ENCODE assay signal across 22 cellular contexts in the genomic region with DNA sequence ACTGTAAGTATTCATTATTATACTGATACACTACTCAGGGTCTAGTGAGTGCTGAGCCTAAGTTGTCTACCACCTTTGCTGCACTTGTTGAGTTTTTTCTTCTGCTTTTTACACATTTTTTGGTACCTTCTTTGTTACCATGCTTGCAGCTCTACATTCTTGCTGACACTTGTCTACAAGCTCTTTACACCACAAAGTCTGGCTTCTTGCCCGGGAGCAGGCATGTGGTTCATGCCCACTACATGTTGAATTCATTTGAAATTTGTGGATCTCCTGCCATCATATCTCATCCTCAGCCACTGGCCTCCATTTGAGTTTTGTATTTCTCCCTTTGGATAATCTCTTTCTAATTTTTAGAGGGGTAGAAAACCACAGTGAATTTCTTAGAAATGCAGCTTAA. TPM values are rescaled to one million over a fixed set of nuclear protein-coding genes. Genes with fewer than 3 reads are reported as not detected.
DNase-seq lines count a peak whose midpoint lies in the region; ATAC-seq, FAIRE-seq and TF ChIP-seq lines count a peak whose summit lies in the region.
"Had no signal": no experiment of that assay in that cellular context is flagged by ENCODE, and none has a peak within 500 bp of the region (broad histone marks: within the 10 kb centered on the region; RNA-seq: fewer than 3 reads in every experiment).

No MANE protein-coding gene starts in this region.

- CTCF ChIA-PET in GM12878 (lab: Yijun Ruan, JAX) (interaction anchor here (0.7 to 0.9 kb wide), 2 partner anchors 11 to 379 kb away, joined by 3 read pairs; no protein-coding TSS in a partner anchor), Calu3 (lab: Charles Lee) (no interaction called here)

- in situ Hi-C loops in GM12878 (cut with MboI) = no loop called here

- FAIRE-seq in GM12878 (lab: Jason Lieb, UNC) = no peak

- WGBS in GM12878 (ENCODE audit: insufficient coverage, insufficient replicate concordance, low lambda C conversion rate, missing lambda C conversion rate) = 60% methylated on average over 1 of the region's 1 CpG
- 41 to 45% methylated on average over 1 of the region's 1 CpG for WGBS in thyroid gland, 2 donors

- H3K9me3 ChIP-seq in GM12878 (replicated peaks; ENCODE audit: control insufficient read depth, insufficient read depth, low read length) = peaks cover 19% of the 10 kb centered on the region
- H3K9me3 ChIP-seq in thyroid gland = no peaks in the 10 kb centered on the region

- no peak overlapping the region for H3K9ac ChIP-seq in GM12878 (ENCODE audit: control insufficient read depth, insufficient read depth, low read length)

- no peaks in the 10 kb centered on the region for H4K20me1 ChIP-seq in GM12878 (ENCODE audit: control insufficient read depth, insufficient read depth)

- H3K36me3 Mint-ChIP-seq in osteocyte (ENCODE audit: unreplicated experiment) (no peaks in the 10 kb centered on the region), Calu3 (ENCODE audit: insufficient read depth, unreplicated experiment) (no peaks in the 10 kb centered on the region)

- H3K4me3 ChIP-seq in GM12878 = no peak overlapping the region
- no peak overlapping the region for H3K4me3 ChIP-seq in epithelial cell of esophagus (ENCODE audit: low read length)
- no peak overlapping the region for H3K4me3 ChIP-seq in thyroid gland (replicated peaks in 1 of 3)
- H3K4me3 ChIP-seq: MG63 had no signal

- no peak for TF ChIP-seq EP300 in GM12878 (IDR thresholded peaks at IDR 0.05; ENCODE audit: borderline replicate concordance in 1 of 2, control insufficient read depth in 1 of 2, low read depth in 2 of 2, low read length in 2 of 2)

- no peak overlapping the region for H3K4me3 Mint-ChIP-seq in osteocyte (ENCODE audit: unreplicated experiment)
- H3K4me3 Mint-ChIP-seq in Calu3 (ENCODE audit: low read depth, unreplicated experiment) = no peak overlapping the region
- H3K4me3 Mint-ChIP-seq: CD4-positive, CD25-positive, alpha-beta regulatory T cell; H9 had no signal

- peak overlapping the region; percentile 56; the same call in 1 of the 2 replicates for H3K27ac ChIP-seq in GM12878 (ENCODE audit: control insufficient read depth, insufficient read depth)
- no peak overlapping the region for H3K27ac ChIP-seq in foreskin keratinocyte
- no peak overlapping the region for H3K27ac ChIP-seq in thyroid gland
- H3K27ac ChIP-seq: RWPE1 had no signal

- H3K27me3 Mint-ChIP-seq in osteocyte (ENCODE audit: unreplicated experiment) (peaks cover 12% of the 10 kb centered on the region), Calu3 (ENCODE audit: unreplicated experiment) (peaks cover 20% of the 10 kb centered on the region)
- H3K27me3 Mint-ChIP-seq: CD4-positive, CD25-positive, alpha-beta regulatory T cell had no signal

- POLR2A ChIA-PET in GM12878 (lab: Charles Lee) = no interaction called here

- H3K9me3 Mint-ChIP-seq in osteocyte (ENCODE audit: unreplicated experiment) (peaks cover 20% of the 10 kb centered on the region), Calu3 (ENCODE audit: low read depth, unreplicated experiment) (peaks cover 6% of the 10 kb centered on the region)

- H3K36me3 ChIP-seq in GM12878 (ENCODE audit: control insufficient read depth in 2 of 2, insufficient read depth in 2 of 2, low read length in 1 of 2) (peaks cover 3 to 10% of the 10 kb centered on the region in 2 experiments; a peak in 3 of 4 replicates), thyroid gland (no peaks in the 10 kb centered on the region)
- H3K36me3 ChIP-seq: MG63 had no signal

- no peak for TF ChIP-seq RAD21 in GM12878 (IDR thresholded peaks at IDR 0.05; ENCODE audit: insufficient read depth, low read depth, low read length)

- H3K27ac Mint-ChIP-seq in osteocyte (ENCODE audit: unreplicated experiment) (no peak overlapping the region), Calu3 (ENCODE audit: unreplicated experiment) (no peak overlapping the region)
- H3K27ac Mint-ChIP-seq: H9 had no signal

- RAD21 ChIA-PET in GM12878 (lab: Charles Lee; ENCODE audit: unreplicated experiment) = interaction anchor here (1.0 to 2.6 kb wide), 2 partner anchors 26 to 28 kb away, joined by 3 to 8 read pairs; no protein-coding TSS in a partner anchor

- BruUV-seq in GM12878 (replicated peaks; lab: Mats Ljungman, UMichigan) (no TSS peak), Calu3 (replicated peaks; lab: Mats Ljungman, UMichigan) (no TSS peak)

- no peak overlapping the region for H3K4me2 ChIP-seq in GM12878 (ENCODE audit: control insufficient read depth, insufficient read depth)

- H3K27me3 ChIP-seq in GM12878 (replicated peaks in 1 of 2; ENCODE audit: control insufficient read depth in 2 of 2, insufficient read depth in 2 of 2, low read length in 1 of 2) (no peaks in the 10 kb centered on the region), foreskin keratinocyte (no peaks in the 10 kb centered on the region), thyroid gland (no peaks in the 10 kb centered on the region)
- H3K27me3 ChIP-seq: MG63 had no signal

- TF ChIP-seq POLR2A in GM12878 (IDR thresholded peaks at IDR 0.05; ENCODE audit: low read depth, low read length) = no peak
- no peak for TF ChIP-seq POLR2A in thyroid gland (IDR thresholded peaks at IDR 0.05)

- SMC1A ChIA-PET in GM12878 (lab: Charles Lee; ENCODE audit: uncharacterized antibody, unreplicated experiment) = interaction anchor here (0.6 to 1.2 kb wide), 5 partner anchors 11 to 91 kb away, joined by 3 to 5 read pairs (median 3); no protein-coding TSS in a partner anchor

- no peak for ATAC-seq in GM12878
- ATAC-seq in foreskin keratinocyte = no peak

- TF ChIP-seq CTCF in GM12878 (IDR thresholded peaks at IDR 0.05 in 2 of 3, conservative IDR thresholded peaks at IDR 0.05 in 1 of 3; ENCODE audit: control insufficient read depth in 2 of 3, extremely low read depth in 1 of 3, insufficient read depth in 1 of 3, low read depth in 3 of 3, low read length in 3 of 3) = no peak
- TF ChIP-seq CTCF in epithelial cell of esophagus (IDR thresholded peaks at IDR 0.05; ENCODE audit: insufficient read depth, low read depth, low read length, missing control alignments) = no peak
- no peak for TF ChIP-seq CTCF in foreskin keratinocyte (conservative IDR thresholded peaks at IDR 0.05)
- no peak for TF ChIP-seq CTCF in thyroid gland (IDR thresholded peaks at IDR 0.05)
- no peak for TF ChIP-seq CTCF in osteocyte (IDR thresholded peaks at IDR 0.05)
- TF ChIP-seq CTCF in Calu3 (IDR thresholded peaks at IDR 0.05; ENCODE audit: unreplicated experiment) = no peak

- no peaks in the 10 kb centered on the region for H3K79me2 ChIP-seq in GM12878 (ENCODE audit: control insufficient read depth, insufficient read depth, low read length)

- DNase-seq in GM12878 (ENCODE audit: low read depth, low spot score) = no peak
- DNase-seq in epithelial cell of esophagus (ENCODE audit: low read depth) = peak; percentile 66
- peak; percentile 44 to 74 for DNase-seq in foreskin keratinocyte
- peak; percentile 75 to 82 for DNase-seq in thyroid gland
- no peak for DNase-seq in osteocyte (ENCODE audit: extremely low spot score, unreplicated experiment)
- no peak for DNase-seq in Calu3
- no peak for DNase-seq in NCI-H748 treated with DMSO at 0.1 percent for 48 hours (lab: John Stamatoyannopoulos, UW)
- DNase-seq: CD4-positive, CD25-positive, alpha-beta regulatory T cell; COR-L47; DMS 273 treated with DMSO at 0.1 percent for 48 hours; DMS79 treated with DMSO at 0.1 percent for 48 hours; H9; Kasumi-1; MG63; NCI-H1417; NCI-H187 treated with DMSO at 0.1 percent for 48 hours; NCI-H2227 treated with DMSO at 0.1 percent for 48 hours; NCI-H510A; NK-92 treated with Interleukin-12 subunit alpha and Interleukin-12 subunit beta, amount 100 ng/mL, for 24 hours; SIG-M5 had no signal

- H3K4me1 Mint-ChIP-seq in osteocyte (ENCODE audit: unreplicated experiment) (no peaks in the 10 kb centered on the region), Calu3 (ENCODE audit: low read depth, unreplicated experiment) (no peaks in the 10 kb centered on the region)
- H3K4me1 Mint-ChIP-seq: H9 had no signal

- intact Hi-C loops in GM12878 (cut with micrococcal nuclease; ENCODE audit: unreplicated experiment) = no loop called here
- intact Hi-C loops in thyroid gland (cut with DNase I) = no loop called here
- intact Hi-C loops in Calu3 (cut with micrococcal nuclease; ENCODE audit: unreplicated experiment) = no loop called here

- H3K4me1 ChIP-seq in GM12878 (ENCODE audit: control insufficient read depth, insufficient read depth, low read length) (peaks cover 29% of the 10 kb centered on the region), foreskin keratinocyte (no peaks in the 10 kb centered on the region), thyroid gland (no peaks in the 10 kb centered on the region)

- no peak overlapping the region for H2AFZ ChIP-seq in GM12878 (ENCODE audit: control insufficient read depth, low read depth, low read length)

RNA-seq across cellular contexts. Expression of gene IL18R1, which starts 29.9 kb away (rescaled TPM):
- 52.5 and 58.7 TPM in 2 replicates for total RNA-seq in GM12878 (2013; cell fraction: nucleolus; rRNA removed)
- total RNA-seq in GM12878 (2014; rRNA removed) = 10.5 and 12.8 TPM in 2 replicates
- 11.6 and 14.6 TPM in 2 replicates for total RNA-seq in GM12878 (2014; rRNA removed; fragmentation: Illumina TruSeq; extraction: Trizol)
- total RNA-seq in GM12878 (2021) = 10.0 and 10.4 TPM in 2 replicates
- 10.9 TPM for polyA plus RNA-seq in GM12878 (2011; ENCODE audit: low read depth)
- polyA plus RNA-seq in GM12878 (2011; rRNA removed) = 15.5 and 23.0 TPM in 2 replicates
- 6.3 and 7.0 TPM in 2 replicates for polyA plus RNA-seq in GM12878 (2011; cell fraction: cytosol; rRNA removed)
- polyA plus RNA-seq in GM12878 (2011; cell fraction: nucleus; rRNA removed) = 25.2 and 33.5 TPM in 2 replicates
- 14.1 and 28.7 TPM in 2 replicates for polyA plus RNA-seq in GM12878 (2012)
- 11.0 and 11.3 TPM in 2 replicates for polyA plus RNA-seq in GM12878 (2014; fragmentation: Illumina TruSeq; extraction: Trizol)
- 1 to 10 TPM; 3.5 to 3.8 TPM for polyA plus RNA-seq in GM12878 (2014; fragmentation: Nextera tagmentation; extraction: Ambion mirVana)
- polyA plus RNA-seq in GM12878 (2014; rRNA removed) = 9.0 and 12.0 TPM in 2 replicates
- 10 to 100 TPM; 10.9 to 14.3 TPM for polyA plus RNA-seq in GM12878 (2016; fragmentation: Nextera tagmentation; extraction: Ambion mirVana)
- 10.4 and 10.8 TPM in 2 replicates for polyA minus RNA-seq in GM12878 (2011; rRNA and poly(A)+ RNA removed)
- 3.1 and 4.2 TPM in 2 replicates for polyA minus RNA-seq in GM12878 (2011; cell fraction: cytosol; rRNA and poly(A)+ RNA removed)
- 26.6 and 29.5 TPM in 2 replicates for polyA minus RNA-seq in GM12878 (2011; cell fraction: nucleus; rRNA and poly(A)+ RNA removed)
- total RNA-seq in foreskin keratinocyte = 2.2 and 4.0 TPM in 2 replicates
- 0.60 and 1.2 TPM in 2 replicates for polyA plus RNA-seq in foreskin keratinocyte
- 1 to 10 TPM; 1.7 to 9.4 (median 3.0) TPM for total RNA-seq in thyroid gland
- total RNA-seq in osteocyte = 0.26 and 0.38 TPM in 2 replicates
- total RNA-seq in Calu3 (2022) = 1.5 and 2.1 TPM in 2 replicates
- total RNA-seq: H9 had no signal
- polyA plus RNA-seq: BJ had no signal

RNA-seq across cellular contexts. Expression of gene IL18RAP, which starts 37.4 kb away (rescaled TPM):
- 5.9 and 6.6 TPM in 2 replicates for total RNA-seq in GM12878 (2013; cell fraction: nucleolus; rRNA removed)
- total RNA-seq in GM12878 (2014; rRNA removed) = 0.65 and 0.85 TPM in 2 replicates
- 1.0 and 1.3 TPM in 2 replicates for total RNA-seq in GM12878 (2014; rRNA removed; fragmentation: Illumina TruSeq; extraction: Trizol)
- total RNA-seq in GM12878 (2021) = 0.54 and 1.4 TPM in 2 replicates
- 1.2 TPM for polyA plus RNA-seq in GM12878 (2011; ENCODE audit: low read depth)
- 1.6 and 3.4 TPM in 2 replicates for polyA plus RNA-seq in GM12878 (2011; rRNA removed)
- polyA plus RNA-seq in GM12878 (2011; cell fraction: cytosol; rRNA removed) = 0.60 and 0.72 TPM in 2 replicates
- 5.1 and 9.1 TPM in 2 replicates for polyA plus RNA-seq in GM12878 (2011; cell fraction: nucleus; rRNA removed)
- 1.3 and 4.6 TPM in 2 replicates for polyA plus RNA-seq in GM12878 (2012)
- polyA plus RNA-seq in GM12878 (2014; fragmentation: Illumina TruSeq; extraction: Trizol) = 0.75 and 1.4 TPM in 2 replicates
- under 1 TPM; 0.37 to 0.53 TPM for polyA plus RNA-seq in GM12878 (2014; fragmentation: Nextera tagmentation; extraction: Ambion mirVana)
- 0.64 and 0.86 TPM in 2 replicates for polyA plus RNA-seq in GM12878 (2014; rRNA removed)
- polyA plus RNA-seq in GM12878 (2016; fragmentation: Nextera tagmentation; extraction: Ambion mirVana) = 1 to 10 TPM in 1 of 2 experiments, not detected in 1; 1.1 TPM
- polyA minus RNA-seq in GM12878 (2011; rRNA and poly(A)+ RNA removed) = 1.4 and 2.6 TPM in 2 replicates
- not detected in 2 replicates for polyA minus RNA-seq in GM12878 (2011; cell fraction: cytosol; rRNA and poly(A)+ RNA removed)
- polyA minus RNA-seq in GM12878 (2011; cell fraction: nucleus; rRNA and poly(A)+ RNA removed) = 4.1 and 4.4 TPM in 2 replicates
- not detected in 2 replicates for total RNA-seq in foreskin keratinocyte
- polyA plus RNA-seq in foreskin keratinocyte = not detected in 2 replicates
- total RNA-seq in thyroid gland = 1 to 10 TPM; 1.6 to 3.1 (median 2.8) TPM
- not detected in 2 replicates for total RNA-seq in osteocyte
- not detected in 2 replicates for total RNA-seq in Calu3 (2022)
- total RNA-seq: H9 had no signal
- polyA plus RNA-seq: BJ had no signal

Comparison
In these comparisons a context has a peak if more than half of its experiments do, and no peak if none do; other contexts are left out.
1. DNase-seq: peak in epithelial cell of esophagus (single experiment), foreskin keratinocyte (2 of 2) and thyroid gland (2 of 2); none in GM12878 (single experiment), osteocyte (single experiment), Calu3 (single experiment) and NCI-H748 treated with DMSO at 0.1 percent for 48 hours (single experiment).